ENCODE assay signal across 21 cellular contexts in genomic region chr14:55800443-55800842, GRCh38.
DNase-seq lines count a peak whose midpoint lies in the region; ATAC-seq and TF ChIP-seq lines count a peak whose summit lies in the region.
"Had no signal": no experiment of that assay in that cellular context is flagged by ENCODE, and none has a peak within 500 bp of the region (broad histone marks: within the 10 kb centered on the region; RNA-seq: fewer than 3 reads in every experiment).

No MANE protein-coding gene starts in this region.

- no peak overlapping the region for H3K4me3 ChIP-seq in A673 (ENCODE audit: low read depth, low read length, poor library complexity, severe bottlenecking)
- no peak overlapping the region for H3K4me3 ChIP-seq in HAP-1
- H3K4me3 ChIP-seq in PC-9, result no peak overlapping the region
- H3K4me3 ChIP-seq: BLaER1 treated with 17β-estradiol and CSF1 and Interleukin-3, amounts not matched to agents 10 nM and 100 nM; GM12878 had no signal

- peaks cover 13% of the 10 kb centered on the region for H3F3A ChIP-seq in PC-9 (ENCODE audit: insufficient read depth, low read depth)

- H3K27ac ChIP-seq in A673 (ENCODE audit: low read depth, low read length, poor library complexity, severe bottlenecking) (no peak overlapping the region), PC-9 (no peak overlapping the region)
- H3K27ac ChIP-seq: BLaER1 treated with 17β-estradiol and CSF1 and Interleukin-3, amounts not matched to agents 10 nM and 100 nM; RWPE1 had no signal

- POLR2A ChIA-PET in A673 (lab: Charles Lee; ENCODE audit: low non-redundant PET) (no interaction called here), PC-9 (lab: Charles Lee; ENCODE audit: unreplicated experiment) (no interaction called here)

- H3K4me3 Mint-ChIP-seq in activated T-helper 17 cell treated with anti-CD3 and anti-CD28 coated beads, Interleukin-2, amount 50 U/mL, for 72 hours, result no peak overlapping the region
- H3K4me3 Mint-ChIP-seq in mesothelial cell of epicardium, result no peak overlapping the region
- H3K4me3 Mint-ChIP-seq: CD8-positive, alpha-beta T cell had no signal

- no peak overlapping the region for H2AFZ ChIP-seq in PC-9

- in situ Hi-C loops in HAP-1 (cut with MboI; ENCODE audit: low sequenced_read_pairs), result no loop called here

- H3K9me3 ChIP-seq in A673 (ENCODE audit: low read depth, low read length, poor library complexity, severe bottlenecking) (no peaks in the 10 kb centered on the region), HAP-1 (no peaks in the 10 kb centered on the region; the same call in 1 of the 2 replicates), PC-9 (ENCODE audit: insufficient read depth, low read depth) (peaks cover 16% of the 10 kb centered on the region)

- intact Hi-C loops in A673 (cut with micrococcal nuclease; ENCODE audit: unreplicated experiment), result no loop called here
- intact Hi-C loops in PC-9 (cut with micrococcal nuclease; ENCODE audit: unreplicated experiment), result loop anchor here (5.0 to 10.0 kb wide), 2 partner anchors 93 to 674 kb away; no protein-coding TSS in a partner anchor

- no peak for ATAC-seq in activated T-helper 17 cell treated with anti-CD3 and anti-CD28 coated beads, Interleukin-2, amount 50 U/mL, for 72 hours (replicated peaks)
- no peak for ATAC-seq in GM21529 (IDR thresholded peaks at IDR 0.05; ENCODE audit: unreplicated experiment)
- ATAC-seq: CD8-positive, alpha-beta T cell; GM12878; PC-3; SK-N-SH treated with all-trans-retinoic acid at 6 μM for 48 hours had no signal

- H3K27me3 ChIP-seq in A673 (replicated peaks; ENCODE audit: insufficient read depth, low read depth, low read length, poor library complexity) (no peaks in the 10 kb centered on the region), HAP-1 (ENCODE audit: low read depth) (no peaks in the 10 kb centered on the region), PC-9 (ENCODE audit: insufficient read depth, low read depth) (no peaks in the 10 kb centered on the region)
- H3K27me3 ChIP-seq: BLaER1 treated with 17β-estradiol and CSF1 and Interleukin-3, amounts not matched to agents 10 nM and 100 nM had no signal

- CTCF ChIA-PET in A673 (lab: Charles Lee), result no interaction called here
- CTCF ChIA-PET in PC-9 (lab: Charles Lee), result no interaction called here

- H3K36me3 ChIP-seq in A673 (ENCODE audit: insufficient read depth, low read length, poor library complexity, severe bottlenecking) (no peaks in the 10 kb centered on the region), HAP-1 (replicated peaks) (no peaks in the 10 kb centered on the region), PC-9 (ENCODE audit: low read depth) (no peaks in the 10 kb centered on the region)
- H3K36me3 ChIP-seq: BLaER1 treated with 17β-estradiol and CSF1 and Interleukin-3, amounts not matched to agents 10 nM and 100 nM had no signal

- DNase-seq in A673 (ENCODE audit: low spot score), result peak; percentile 42
- peak; percentile 86 to 97 for DNase-seq in HAP-1 (ENCODE audit: low spot score in 2 of 2)
- no peak for DNase-seq in PC-9
- DNase-seq in NCI-H524 (lab: John Stamatoyannopoulos, UW), result no peak
- no peak for DNase-seq in hippocampal formation (lab: John Stamatoyannopoulos, UW)
- DNase-seq in mesothelial cell of epicardium (ENCODE audit: low spot score in 2 of 2, unreplicated experiment in 2 of 2), result no peak
- DNase-seq: Calu3; CD8-positive, alpha-beta T cell; DMS53; EL; NCI-H1436; NCI-H1930; NCI-H774; PC-3; SIG-M5 had no signal

- H3K9me3 Mint-ChIP-seq in activated T-helper 17 cell treated with anti-CD3 and anti-CD28 coated beads, Interleukin-2, amount 50 U/mL, for 72 hours, result peaks cover 3% of the 10 kb centered on the region
- H3K9me3 Mint-ChIP-seq in mesothelial cell of epicardium, result peaks cover 7% of the 10 kb centered on the region
- H3K9me3 Mint-ChIP-seq: CD8-positive, alpha-beta T cell had no signal

- TF ChIP-seq CTCF in A673 (conservative IDR thresholded peaks at IDR 0.05; ENCODE audit: low read depth, low read length) (no peak), PC-9 (conservative IDR thresholded peaks at IDR 0.05) (no peak), mesothelial cell of epicardium (IDR thresholded peaks at IDR 0.05; ENCODE audit: unreplicated experiment) (no peak)

- H4K20me1 ChIP-seq in PC-9 (ENCODE audit: insufficient read depth), result no peaks in the 10 kb centered on the region
- H4K20me1 ChIP-seq: BLaER1 treated with 17β-estradiol and CSF1 and Interleukin-3, amounts not matched to agents 10 nM and 100 nM had no signal

- H3K4me1 Mint-ChIP-seq in activated T-helper 17 cell treated with anti-CD3 and anti-CD28 coated beads, Interleukin-2, amount 50 U/mL, for 72 hours, result peaks cover 31% of the 10 kb centered on the region
- peaks cover 5% of the 10 kb centered on the region for H3K4me1 Mint-ChIP-seq in mesothelial cell of epicardium

- peak overlapping the region; percentile 26 for H3K27ac Mint-ChIP-seq in activated T-helper 17 cell treated with anti-CD3 and anti-CD28 coated beads, Interleukin-2, amount 50 U/mL, for 72 hours
- H3K27ac Mint-ChIP-seq in mesothelial cell of epicardium, result no peak overlapping the region
- H3K27ac Mint-ChIP-seq: CD8-positive, alpha-beta T cell had no signal

- H3K4me2 ChIP-seq in PC-9, result peak overlapping the region; percentile 17; the same call in 1 of the 2 replicates
- H3K4me2 ChIP-seq: BLaER1 treated with 17β-estradiol and CSF1 and Interleukin-3, amounts not matched to agents 10 nM and 100 nM had no signal

- H3K79me2 ChIP-seq in PC-9 (ENCODE audit: low read depth), result no peaks in the 10 kb centered on the region

- H3K9me2 ChIP-seq in PC-9 (ENCODE audit: insufficient read depth), result no peaks in the 10 kb centered on the region

- H3K4me1 ChIP-seq in A673 (ENCODE audit: insufficient read depth, low read length, poor library complexity, severe bottlenecking) (peaks cover 7% of the 10 kb centered on the region), HAP-1 (peaks cover 42% of the 10 kb centered on the region), PC-9 (replicated peaks; ENCODE audit: insufficient read depth) (peaks cover 39% of the 10 kb centered on the region)

- BruUV-seq in A673 (replicated peaks; lab: Mats Ljungman, UMichigan) (no TSS peak), PC-9 (replicated peaks; lab: Mats Ljungman, UMichigan) (no TSS peak)

- H3K36me3 Mint-ChIP-seq in activated T-helper 17 cell treated with anti-CD3 and anti-CD28 coated beads, Interleukin-2, amount 50 U/mL, for 72 hours (ENCODE audit: low read depth), result no peaks in the 10 kb centered on the region
- no peaks in the 10 kb centered on the region for H3K36me3 Mint-ChIP-seq in mesothelial cell of epicardium
- H3K36me3 Mint-ChIP-seq: CD8-positive, alpha-beta T cell had no signal

- H3K27me3 Mint-ChIP-seq in activated T-helper 17 cell treated with anti-CD3 and anti-CD28 coated beads, Interleukin-2, amount 50 U/mL, for 72 hours, result no peaks in the 10 kb centered on the region
- no peaks in the 10 kb centered on the region for H3K27me3 Mint-ChIP-seq in mesothelial cell of epicardium (ENCODE audit: low read depth)

Comparison
In these comparisons a context has a peak if more than half of its experiments do, and no peak if none do; other contexts are left out.
1. DNase-seq: peak in A673 (single experiment) and HAP-1 (2 of 2); none in PC-9 (0 of 2), NCI-H524 (0 of 2), hippocampal formation (0 of 2) and mesothelial cell of epicardium (0 of 2).